Comparison of ENCODE assay signal across 12 cellular contexts in the genomic region with DNA sequence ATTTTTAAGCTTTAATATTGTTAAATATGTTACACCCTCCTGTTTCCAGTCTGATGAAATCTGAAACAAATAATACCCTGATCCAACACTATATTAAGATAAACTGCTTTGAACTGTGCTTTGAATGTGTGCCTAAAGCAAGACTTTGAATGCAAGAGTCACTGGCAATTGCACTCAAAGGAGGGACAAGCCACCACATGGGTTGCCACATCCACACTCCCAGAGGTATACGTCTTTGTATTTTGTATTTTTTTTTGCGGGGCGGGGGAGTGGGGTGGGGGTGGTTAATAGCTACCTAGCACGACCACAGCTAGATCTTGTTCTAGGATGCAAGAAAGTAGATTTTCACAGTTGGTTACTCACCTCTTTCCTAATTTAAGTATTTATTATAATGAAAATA. TPM values are rescaled to one million over a fixed set of nuclear protein-coding genes. Genes with fewer than 3 reads are reported as not detected.
A peak's percentile ranks its signal among the peaks of the same experiment; 100 is the strongest.
DNase-seq lines count a peak whose midpoint lies in the region; ATAC-seq and TF ChIP-seq lines count a peak whose summit lies in the region.
"Had no signal": no experiment of that assay in that cellular context is flagged by ENCODE, and none has a peak within 500 bp of the region (broad histone marks: within the 10 kb centered on the region; RNA-seq: fewer than 3 reads in every experiment).

No MANE protein-coding gene starts in this region.

- peak overlapping the region in 4 of 6 donors; percentile 16 to 76 (median 73) for H3K27ac Mint-ChIP-seq in immature natural killer cell

- H2BK15ac ChIP-seq in IMR-90 (ENCODE audit: low read depth, low read length), result no peak overlapping the region

- peak overlapping the region in 3 of 5 donors; percentile 54 to 62 (median 57) for H3K4me3 Mint-ChIP-seq in immature natural killer cell

- no CpG with 5 or more reads among the region's 4 CpGs for WGBS in IMR-90 (ENCODE audit: extremely low coverage in 2 of 2, insufficient read length in 1 of 2), 2 experiments
- WGBS in stomach, 5 donors, result 3 to 9% (median 7%) methylated on average over 3 to 4 of the region's 4 CpGs

- dilution Hi-C loops in IMR-90 (cut with HindIII; ENCODE audit: low sequenced_read_pairs, unreplicated experiment), result no loop called here

- H3K4me3 ChIP-seq in IMR-90 (ENCODE audit: insufficient read depth, low read depth, low read length) (no peak overlapping the region), SK-N-MC (peak overlapping the region; percentile 90), stomach (peak overlapping the region; percentile 3 to 70 (median 64))
- H3K4me3 ChIP-seq: body of pancreas, GM12878 had no signal

- in situ Hi-C loops in IMR-90 (cut with MboI; ENCODE audit: low sequenced_read_pairs), result loop anchor here (5.0 to 25.0 kb wide), 3 partner anchors 1009 to 1791 kb away; no protein-coding TSS in a partner anchor

- no peaks in the 10 kb centered on the region for H3K9me3 Mint-ChIP-seq in immature natural killer cell
- H3K9me3 Mint-ChIP-seq: activated T-cell treated with anti-CD3 and anti-CD28 coated beads, Interleukin-2, amount 50 U/mL, for 72 hours had no signal

- CTCF ChIA-PET in IMR-90 (lab: Yijun Ruan, JAX), result interaction anchor here (1.0 kb wide), 1 partner anchor 421 kb away, joined by 3 read pairs; no protein-coding TSS in a partner anchor

- H3K27ac ChIP-seq in IMR-90 (ENCODE audit: insufficient read depth, low read length) (no peak overlapping the region), SK-N-MC (peak overlapping the region; percentile 99), stomach (peak overlapping the region in 4 of 5 donors; percentile 90 to 97 (median 93))

- H2AK5ac ChIP-seq in IMR-90 (ENCODE audit: low read depth, low read length), result no peak overlapping the region

- no peak for TF ChIP-seq EP300 in stomach (IDR thresholded peaks at IDR 0.05)

- peaks cover 10 to 13% (median 11%) of the 10 kb centered on the region in 3 donors for H3K27me3 Mint-ChIP-seq in immature natural killer cell (ENCODE audit: low read depth in 3 of 3)

- H4K20me1 ChIP-seq in IMR-90 (ENCODE audit: insufficient read depth, low read length), result no peaks in the 10 kb centered on the region

- H2AFZ ChIP-seq in IMR-90 (replicated peaks; ENCODE audit: low read length, poor library complexity), result no peak overlapping the region

- H3K23ac ChIP-seq in IMR-90 (ENCODE audit: low read depth, low read length), result no peak overlapping the region

- H2AK9ac ChIP-seq in IMR-90 (replicated peaks; ENCODE audit: low read depth, low read length, poor library complexity), result no peak overlapping the region

- no peak overlapping the region for H3K9ac ChIP-seq in IMR-90 (ENCODE audit: low read depth, low read length)
- H3K9ac ChIP-seq in SK-N-MC (ENCODE audit: insufficient read length), result peak overlapping the region; percentile 68

- H2BK5ac ChIP-seq in IMR-90 (ENCODE audit: low read depth, low read length, poor library complexity, severe bottlenecking), result no peak overlapping the region

- peaks cover 4 to 9% of the 10 kb centered on the region in 2 experiments; a peak in 3 of 4 replicates for H3K79me1 ChIP-seq in IMR-90 (ENCODE audit: low read depth in 1 of 2, low read length in 2 of 2)

- no peak overlapping the region for H4K8ac ChIP-seq in IMR-90 (ENCODE audit: low read depth in 2 of 2, low read length in 2 of 2)

- H3K14ac ChIP-seq in IMR-90 (replicated peaks; ENCODE audit: low read depth, low read length), result no peak overlapping the region

- TF ChIP-seq POLR2A in IMR-90 (IDR thresholded peaks at IDR 0.05; ENCODE audit: low read depth, low read length), result no peak
- no peak for TF ChIP-seq POLR2A in stomach (IDR thresholded peaks at IDR 0.05)

- no peaks in the 10 kb centered on the region for H3K36me3 ChIP-seq in IMR-90 (ENCODE audit: control insufficient read depth, insufficient read depth, low read length)
- peaks cover 3% of the 10 kb centered on the region; the same call in 1 of the 2 replicates for H3K36me3 ChIP-seq in SK-N-MC (ENCODE audit: insufficient read depth, low read length)
- H3K36me3 ChIP-seq in stomach, result no peaks in the 10 kb centered on the region

- peak overlapping the region; percentile 14; the same call in 1 of the 2 replicates for H2BK120ac ChIP-seq in IMR-90 (ENCODE audit: low read depth, low read length)

- H4K5ac ChIP-seq in IMR-90 (ENCODE audit: low read depth, low read length), result no peak overlapping the region

- no peak overlapping the region for H3K4ac ChIP-seq in IMR-90 (ENCODE audit: low read depth, low read length)

- peaks cover 4 to 7% (median 4%) of the 10 kb centered on the region in 3 donors for H3K36me3 Mint-ChIP-seq in immature natural killer cell

- DNase-seq in IMR-90, result no peak
- no peak for DNase-seq in SK-N-MC (ENCODE audit: low read depth, low spot score)
- DNase-seq in immature natural killer cell, result no peak
- no peak for DNase-seq in stomach
- no peak for DNase-seq in LoVo (ENCODE audit: low spot score)
- DNase-seq: activated T-cell treated with anti-CD3 and anti-CD28 coated beads, Interleukin-2, amount 50 U/mL, for 72 hours; NCI-H1694 treated with DMSO at 0.1 percent for 48 hours had no signal

- H3K18ac ChIP-seq in IMR-90 (ENCODE audit: low read depth, low read length), result no peak overlapping the region

- TF ChIP-seq CTCF in IMR-90 (conservative IDR thresholded peaks at IDR 0.05; ENCODE audit: low read depth, low read length) (no peak), stomach (IDR thresholded peaks at IDR 0.05) (no peak)

- intact Hi-C loops in IMR-90 (cut with micrococcal nuclease) (loop anchor here (5.0 to 10.0 kb wide), 9 partner anchors 76 to 2003 kb away; no protein-coding TSS in a partner anchor), stomach (cut with DNase I; ENCODE audit: low total_unique reads) (no loop called here)

- no peak for ATAC-seq in IMR-90 (ENCODE audit: low read depth)
- no peak for ATAC-seq in HG03342 (IDR thresholded peaks at IDR 0.05; ENCODE audit: unreplicated experiment)
- no peak for ATAC-seq in GM18517 (IDR thresholded peaks at IDR 0.05; ENCODE audit: unreplicated experiment)
- no peak for ATAC-seq in GM19467 (IDR thresholded peaks at IDR 0.05; ENCODE audit: unreplicated experiment)
- ATAC-seq: activated T-cell treated with anti-CD3 and anti-CD28 coated beads, Interleukin-2, amount 50 U/mL, for 72 hours; body of pancreas; GM12878 had no signal

- POLR2A ChIA-PET in IMR-90 (lab: Charles Lee; ENCODE audit: unreplicated experiment), result no interaction called here

- no peaks in the 10 kb centered on the region for H3K27me3 ChIP-seq in IMR-90 (ENCODE audit: control insufficient read depth, insufficient read depth, low read length)
- H3K27me3 ChIP-seq in stomach, result peaks cover 4 to 88% (median 31%) of the 10 kb centered on the region in 3 donors

- H3K56ac ChIP-seq in IMR-90 (ENCODE audit: extremely low read depth, insufficient read depth, low read length), result no peak overlapping the region

- BruUV-seq in IMR-90 (replicated peaks; lab: Mats Ljungman, UMichigan), result no TSS peak

- TF ChIP-seq RAD21 in IMR-90 (IDR thresholded peaks at IDR 0.05; ENCODE audit: low read length), result no peak

- H4K91ac ChIP-seq in IMR-90 (ENCODE audit: insufficient read depth, low read depth, low read length), result no peak overlapping the region

- H3K9me3 ChIP-seq in IMR-90 (ENCODE audit: control insufficient read depth, insufficient read depth, low read length) (no peaks in the 10 kb centered on the region), SK-N-MC (ENCODE audit: low read depth, low read length) (no peaks in the 10 kb centered on the region), stomach (no peaks in the 10 kb centered on the region)
- H3K9me3 ChIP-seq: body of pancreas had no signal

- peaks cover 13 to 31% of the 10 kb centered on the region in 2 donors for H3K4me1 Mint-ChIP-seq in immature natural killer cell

- no peak overlapping the region for H3K4me2 ChIP-seq in IMR-90 (ENCODE audit: low read depth, low read length)

- H2BK20ac ChIP-seq in IMR-90 (ENCODE audit: low read depth, low read length), result no peak overlapping the region

- H3K4me1 ChIP-seq in IMR-90 (ENCODE audit: control insufficient read depth, insufficient read depth, low read length), result peaks cover 4% of the 10 kb centered on the region; the same call in 1 of the 2 replicates
- peaks cover 13 to 65% (median 39%) of the 10 kb centered on the region in 4 donors for H3K4me1 ChIP-seq in stomach

- no peaks in the 10 kb centered on the region for H3K9me1 ChIP-seq in IMR-90 (ENCODE audit: insufficient read depth, low read length)

TF ChIP-seq in IMR-90, 13 proteins besides CTCF, POLR2A, EP300 and RAD21 (continues in another document):
- no peak for TF ChIP-seq RCOR1 (IDR thresholded peaks at IDR 0.05; ENCODE audit: insufficient replicate concordance, low read length)
- TF ChIP-seq CEBPB (IDR thresholded peaks at IDR 0.05; ENCODE audit: low read depth, low read length), result no peak
- TF ChIP-seq MAZ (IDR thresholded peaks at IDR 0.05; ENCODE audit: borderline replicate concordance, low read depth, low read length), result no peak
- no peak for TF ChIP-seq MXI1 (IDR thresholded peaks at IDR 0.05; ENCODE audit: borderline replicate concordance, low read depth, low read length)
- TF ChIP-seq FOS (IDR thresholded peaks at IDR 0.05; ENCODE audit: low read depth, low read length), result no peak
- no peak for TF ChIP-seq NFE2L2 (IDR thresholded peaks at IDR 0.05; ENCODE audit: low read depth, low read length)
- TF ChIP-seq MAFK (IDR thresholded peaks at IDR 0.05; ENCODE audit: low read depth, low read length), result no peak
- TF ChIP-seq, protein P1, sequence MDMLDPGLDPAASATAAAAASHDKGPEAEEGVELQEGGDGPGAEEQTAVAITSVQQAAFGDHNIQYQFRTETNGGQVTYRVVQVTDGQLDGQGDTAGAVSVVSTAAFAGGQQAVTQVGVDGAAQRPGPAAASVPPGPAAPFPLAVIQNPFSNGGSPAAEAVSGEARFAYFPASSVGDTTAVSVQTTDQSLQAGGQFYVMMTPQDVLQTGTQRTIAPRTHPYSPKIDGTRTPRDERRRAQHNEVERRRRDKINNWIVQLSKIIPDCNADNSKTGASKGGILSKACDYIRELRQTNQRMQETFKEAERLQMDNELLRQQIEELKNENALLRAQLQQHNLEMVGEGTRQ (IDR thresholded peaks at IDR 0.05; ENCODE audit: low read depth, low read length), result no peak
- no peak for TF ChIP-seq SMC3 (IDR thresholded peaks at IDR 0.05; ENCODE audit: low read depth, low read length)
- TF ChIP-seq BHLHE40 (IDR thresholded peaks at IDR 0.05; ENCODE audit: low read depth, low read length), result no peak
- no peak for TF ChIP-seq RFX5 (IDR thresholded peaks at IDR 0.05; ENCODE audit: low read depth, low read length)
- no peak for TF ChIP-seq CHD1 (IDR thresholded peaks at IDR 0.05; ENCODE audit: low read depth, low read length)

RNA-seq across cellular contexts. Expression of a gene that starts 1.8 kb away (rescaled TPM):
- total RNA-seq in IMR-90 (2012; rRNA removed) (50.9 and 52.5 TPM in 2 replicates), stomach (100 to 1,000 TPM in 1 of 5 donors, 10 to 100 TPM in 4; 13.0 to 161 (median 53.6) TPM)
- polyA plus RNA-seq in IMR-90 (2012; rRNA removed) (22.4 and 23.8 TPM in 2 replicates), immature natural killer cell (100 to 1,000 TPM in 1 of 3 donors, 10 to 100 TPM in 2; 56.5 to 115 (median 62.3) TPM), stomach (10 to 100 TPM; 10.7 to 48.0 (median 38.3) TPM)
- polyA plus RNA-seq in IMR-90 (2012; cell fraction: cytosol; rRNA removed), result 9.9 and 12.5 TPM in 2 replicates
- 12.0 and 32.4 TPM in 2 replicates for polyA plus RNA-seq in IMR-90 (2012; cell fraction: nucleus; rRNA removed; ENCODE audit: low replicate concordance)
